In the genomic region with DNA sequence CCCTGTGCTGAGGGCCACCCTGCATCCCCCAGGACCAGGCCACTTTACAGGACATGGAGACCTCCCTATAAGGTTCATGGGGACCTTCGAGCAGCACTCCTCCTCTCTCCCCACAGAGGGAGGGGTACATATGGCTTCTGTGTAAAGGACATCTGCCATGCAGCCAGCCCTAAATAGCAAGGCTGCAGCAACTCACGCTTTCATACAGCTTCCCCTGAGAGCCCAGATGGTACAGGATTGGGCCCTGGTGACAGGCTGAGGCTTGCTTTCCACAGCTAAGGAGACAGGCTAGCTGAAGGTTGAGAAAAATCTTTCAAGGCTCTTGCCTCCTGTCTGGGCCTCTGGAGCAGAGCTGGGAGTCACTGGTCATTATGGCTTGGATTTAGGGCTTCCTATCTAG, we compare ENCODE assay signal across 9 cellular contexts.
"Had no signal": no experiment of that assay in that cellular context is flagged by ENCODE, and none has a peak within 500 bp of the region (broad histone marks: within the 10 kb centered on the region; RNA-seq: fewer than 3 reads in every experiment).

No MANE protein-coding gene starts in this region.

- H3K36me3 ChIP-seq: lower lobe of right lung, transverse colon had no signal

- DNase-seq: activated CD4-positive, alpha-beta T cell treated with anti-CD3 and anti-CD28 coated beads, Interleukin-2, amount 50 U/mL, for 4 hours; activated T-cell treated with anti-CD3 and anti-CD28 coated beads, Interleukin-2, amount 50 U/mL, for 1 hour; central memory CD4-positive, alpha-beta T cell; lower lobe of right lung; naive thymus-derived CD4-positive, alpha-beta T cell; nucleus accumbens; stimulated activated CD4-positive, alpha-beta T cell treated with anti-CD3 and anti-CD28 coated beads, Interleukin-2, amount 100 ng/mL, for 24 hours; stimulated activated naive B cell treated with anti-CD40 and anti-IgM and Interleukin-4, amounts not matched to agents 10 μg/mL and 1 μg/mL and 100 μg/mL, for 72 hours; transverse colon had no signal

- H3K27me3 ChIP-seq: transverse colon had no signal

- H3K27ac ChIP-seq: lower lobe of right lung had no signal

- H3K4me1 ChIP-seq: lower lobe of right lung had no signal

- H3K4me3 ChIP-seq: lower lobe of right lung, transverse colon had no signal

- H3K9me3 ChIP-seq: lower lobe of right lung, transverse colon had no signal
